In genomic region chr1:40803447-40803846, GRCh38 we compare ENCODE assay signal across 17 cellular contexts. TPM values are rescaled to one million over a fixed set of nuclear protein-coding genes. Genes with fewer than 3 reads are reported as not detected.
A peak's percentile ranks its signal among the peaks of the same experiment; 100 is the strongest.
DNase-seq lines count a peak whose midpoint lies in the region; ATAC-seq and TF ChIP-seq lines count a peak whose summit lies in the region.
"Had no signal": no experiment of that assay in that cellular context is flagged by ENCODE, and none has a peak within 500 bp of the region (broad histone marks: within the 10 kb centered on the region; RNA-seq: fewer than 3 reads in every experiment).

No MANE protein-coding gene starts in this region.

- CTCF ChIA-PET in CD8-positive, alpha-beta memory T cell (lab: Charles Lee): interaction anchor here (1.2 to 2.0 kb wide), 5 partner anchors 8 to 272 kb away, joined by 3 to 4 read pairs (median 3); partner anchors contain the start of gene ZNF684
- CTCF ChIA-PET in WTC11 (lab: Charles Lee): interaction anchor here (0.6 to 1.6 kb wide), 7 partner anchors 17 to 149 kb away, joined by 3 to 11 read pairs (median 4); no protein-coding TSS in a partner anchor

- no peaks in the 10 kb centered on the region for H3K36me3 Mint-ChIP-seq in CD8-positive, alpha-beta memory T cell
- H3K36me3 Mint-ChIP-seq in WTC11 (no peaks in the 10 kb centered on the region), mesothelial cell of epicardium (no peaks in the 10 kb centered on the region)
- H3K36me3 Mint-ChIP-seq: activated naive CD8-positive, alpha-beta T cell; stimulated activated memory B cell treated with anti-CD40 and anti-IgM and Interleukin-4, amounts not matched to agents 10 μg/mL and 1 μg/mL and 100 μg/mL, for 72 hours had no signal

- H3K27ac Mint-ChIP-seq in CD8-positive, alpha-beta memory T cell: peak overlapping the region; percentile 32 to 90 (median 78)
- H3K27ac Mint-ChIP-seq in WTC11 (no peak overlapping the region; the same call in 1 of the 2 replicates), mesothelial cell of epicardium (peak overlapping the region; percentile 47)
- H3K27ac Mint-ChIP-seq: activated CD8-positive, alpha-beta T cell treated with anti-CD3 and anti-CD28 coated beads, Interleukin-2, amount 10 ng/mL, durations not matched to agents 7 days and 5 days had no signal

- ATAC-seq in WTC11 (no peak), thoracic aorta (ENCODE audit: insufficient number of reproducible peaks, low FRiP score, low read depth) (no peak)
- ATAC-seq: stimulated activated memory B cell treated with anti-CD40 and anti-IgM and Interleukin-4, amounts not matched to agents 10 μg/mL and 1 μg/mL and 100 μg/mL, for 72 hours had no signal

- no peaks in the 10 kb centered on the region for H3K36me3 ChIP-seq in CD8-positive, alpha-beta memory T cell (ENCODE audit: insufficient read depth, low read length)
- no peaks in the 10 kb centered on the region for H3K36me3 ChIP-seq in thoracic aorta
- H3K36me3 ChIP-seq in HAP-1 (replicated peaks): no peaks in the 10 kb centered on the region
- H3K36me3 ChIP-seq in brain microvascular endothelial cell (replicated peaks): no peaks in the 10 kb centered on the region
- H3K36me3 ChIP-seq: SJSA1 had no signal

- in situ Hi-C loops in HAP-1 (cut with MboI; ENCODE audit: low sequenced_read_pairs): no loop called here
- in situ Hi-C loops in brain microvascular endothelial cell (cut with HindIII; ENCODE audit: low pct_ligation_motif_present, low sequenced_read_pairs): no loop called here

- peaks cover 16 to 24% (median 16%) of the 10 kb centered on the region in 3 donors for H3K4me1 Mint-ChIP-seq in CD8-positive, alpha-beta memory T cell
- H3K4me1 Mint-ChIP-seq in WTC11 (peaks cover 56% of the 10 kb centered on the region), mesothelial cell of epicardium (peaks cover 29% of the 10 kb centered on the region)

- H3K9me3 ChIP-seq in CD8-positive, alpha-beta memory T cell (ENCODE audit: low read length): no peaks in the 10 kb centered on the region
- no peaks in the 10 kb centered on the region for H3K9me3 ChIP-seq in thoracic aorta
- no peaks in the 10 kb centered on the region for H3K9me3 ChIP-seq in HAP-1
- H3K9me3 ChIP-seq: SJSA1 had no signal

- H3K4me1 ChIP-seq in CD8-positive, alpha-beta memory T cell (ENCODE audit: insufficient read depth, low read length): peaks cover 25% of the 10 kb centered on the region
- peaks cover 43 to 72% of the 10 kb centered on the region in 2 donors for H3K4me1 ChIP-seq in thoracic aorta (ENCODE audit: control insufficient read depth in 1 of 2, low read depth in 2 of 2)
- H3K4me1 ChIP-seq in HAP-1: peaks cover 8% of the 10 kb centered on the region

- no peaks in the 10 kb centered on the region for H3K27me3 ChIP-seq in CD8-positive, alpha-beta memory T cell (ENCODE audit: insufficient read depth, low read length, poor library complexity, severe bottlenecking)
- H3K27me3 ChIP-seq in thoracic aorta (replicated peaks; ENCODE audit: insufficient read depth) (no peaks in the 10 kb centered on the region), HAP-1 (ENCODE audit: low read depth) (no peaks in the 10 kb centered on the region), brain microvascular endothelial cell (replicated peaks) (no peaks in the 10 kb centered on the region)
- H3K27me3 ChIP-seq: SJSA1 had no signal

- H3K9me3 Mint-ChIP-seq in CD8-positive, alpha-beta memory T cell: no peaks in the 10 kb centered on the region
- H3K9me3 Mint-ChIP-seq in WTC11: no peaks in the 10 kb centered on the region
- no peaks in the 10 kb centered on the region for H3K9me3 Mint-ChIP-seq in mesothelial cell of epicardium
- H3K9me3 Mint-ChIP-seq: stimulated activated memory B cell treated with anti-CD40 and anti-IgM and Interleukin-4, amounts not matched to agents 10 μg/mL and 1 μg/mL and 100 μg/mL, for 72 hours had no signal

- no peak overlapping the region for H3K27ac ChIP-seq in CD8-positive, alpha-beta memory T cell (ENCODE audit: low read depth, low read length)
- H3K27ac ChIP-seq in thoracic aorta: peak overlapping the region; percentile 74 to 83
- no peak overlapping the region for H3K27ac ChIP-seq in brain microvascular endothelial cell
- H3K27ac ChIP-seq: SJSA1 had no signal

- TF ChIP-seq CTCF in WTC11 (IDR thresholded peaks at IDR 0.05) (no peak), mesothelial cell of epicardium (IDR thresholded peaks at IDR 0.05; ENCODE audit: unreplicated experiment) (no peak), thoracic aorta (IDR thresholded peaks at IDR 0.05) (no peak), brain microvascular endothelial cell (IDR thresholded peaks at IDR 0.05; ENCODE audit: low read depth, low read length, missing control alignments) (no peak)

- H3K27me3 Mint-ChIP-seq in CD8-positive, alpha-beta memory T cell: peaks cover 0 to 3% of the 10 kb centered on the region in 2 donors
- H3K27me3 Mint-ChIP-seq in WTC11 (ENCODE audit: low read depth) (peaks cover 15% of the 10 kb centered on the region), mesothelial cell of epicardium (ENCODE audit: low read depth) (peaks cover 6% of the 10 kb centered on the region)
- H3K27me3 Mint-ChIP-seq: activated naive CD8-positive, alpha-beta T cell; stimulated activated memory B cell treated with anti-CD40 and anti-IgM and Interleukin-4, amounts not matched to agents 10 μg/mL and 1 μg/mL and 100 μg/mL, for 72 hours had no signal

- POLR2A ChIA-PET in CD8-positive, alpha-beta memory T cell (lab: Charles Lee): no interaction called here
- POLR2A ChIA-PET in WTC11 (lab: Charles Lee): interaction anchor here (0.8 to 1.6 kb wide), 3 partner anchors 59 to 905 kb away, joined by 3 to 5 read pairs (median 3); partner anchors contain the start of genes CITED4 and NFYC

- peak overlapping the region in 4 of 7 donors; percentile 2 to 56 (median 33) for H3K4me3 Mint-ChIP-seq in CD8-positive, alpha-beta memory T cell
- H3K4me3 Mint-ChIP-seq in WTC11: peak overlapping the region; percentile 25; the same call in 1 of the 2 replicates
- no peak overlapping the region for H3K4me3 Mint-ChIP-seq in mesothelial cell of epicardium
- H3K4me3 Mint-ChIP-seq: activated CD8-positive, alpha-beta T cell treated with anti-CD3 and anti-CD28 coated beads, Interleukin-2, amount 10 ng/mL, durations not matched to agents 7 days and 5 days had no signal

- no peak for DNase-seq in CD8-positive, alpha-beta memory T cell
- no peak for DNase-seq in WTC11 (ENCODE audit: low spot score)
- no peak for DNase-seq in mesothelial cell of epicardium (ENCODE audit: low spot score in 2 of 2, unreplicated experiment in 2 of 2)
- DNase-seq in thoracic aorta (ENCODE audit: low spot score): no peak
- DNase-seq in HAP-1 (ENCODE audit: low spot score in 2 of 2): no peak
- no peak for DNase-seq in brain microvascular endothelial cell
- DNase-seq in NCI-H524 treated with DMSO at 0.1 percent for 48 hours (lab: John Stamatoyannopoulos, UW): no peak
- DNase-seq: activated CD8-positive, alpha-beta T cell treated with anti-CD3 and anti-CD28 coated beads, Interleukin-2, amount 10 ng/mL, durations not matched to agents 7 days and 5 days; AML-193; MV-4-11; NCI-H2029; NCI-H510A treated with DMSO at 0.1 percent for 48 hours; retina had no signal

- no peak overlapping the region for H3K4me3 ChIP-seq in CD8-positive, alpha-beta memory T cell (ENCODE audit: low read length)
- H3K4me3 ChIP-seq in thoracic aorta (no peak overlapping the region), HAP-1 (no peak overlapping the region), brain microvascular endothelial cell (ENCODE audit: low read depth, low read length) (no peak overlapping the region)
- H3K4me3 ChIP-seq: SJSA1 had no signal

TF ChIP-seq in WTC11, 78 proteins besides CTCF, POLR2A, EP300 and RAD21:
- TF ChIP-seq SP1 (CRISPR knock-in tag; conservative IDR thresholded peaks at IDR 0.05) (no peak), NR3C1 (CRISPR knock-in tag; conservative IDR thresholded peaks at IDR 0.05; ENCODE audit: low read depth) (no peak), MYBL2 (CRISPR knock-in tag; IDR thresholded peaks at IDR 0.05) (peak; percentile 40; the same call in 1 of the 2 replicates), ZNF232 (CRISPR knock-in tag; IDR thresholded peaks at IDR 0.05) (no peak), ZNF532 (CRISPR knock-in tag; IDR thresholded peaks at IDR 0.05; ENCODE audit: borderline replicate concordance) (no peak)

RNA-seq across cellular contexts. Expression of gene KCNQ4, which starts 19.9 kb away (rescaled TPM):
- total RNA-seq in CD8-positive, alpha-beta memory T cell: under 1 TPM; 0.09 to 0.16 TPM
- polyA plus RNA-seq in CD8-positive, alpha-beta memory T cell: not detected
- total RNA-seq in WTC11 (2021): 3.3 to 4.0 TPM (median 3.6 TPM) in 3 replicates
- total RNA-seq in mesothelial cell of epicardium: 0.78 to 0.97 TPM (median 0.79 TPM) in 3 replicates
- total RNA-seq in thoracic aorta: 10 to 100 TPM in 1 of 2 donors, 1 to 10 TPM in 1; 5.7 to 11.5 TPM
- total RNA-seq: dermis microvascular lymphatic vessel endothelial cell had no signal

RNA-seq across cellular contexts. Expression of gene CITED4, which starts 58.7 kb away (rescaled TPM):
- total RNA-seq in CD8-positive, alpha-beta memory T cell: 1 to 10 TPM; 1.3 to 1.7 TPM
- 16.4 TPM for polyA plus RNA-seq in CD8-positive, alpha-beta memory T cell
- total RNA-seq in WTC11 (2021): 22.3 to 24.6 TPM (median 23.9 TPM) in 3 replicates
- 14.2 to 14.6 TPM (median 14.4 TPM) in 3 replicates for total RNA-seq in mesothelial cell of epicardium
- 10 to 100 TPM; 53.5 to 55.9 TPM for total RNA-seq in thoracic aorta

Comparison
In these comparisons a context has a peak if more than half of its experiments do, and no peak if none do; other contexts are left out.
1. H3K27ac ChIP-seq: peak in thoracic aorta (2 of 2); none in CD8-positive, alpha-beta memory T cell (single experiment) and brain microvascular endothelial cell (single experiment).